Comparison of ENCODE assay signal across 9 cellular contexts in the genomic region with DNA sequence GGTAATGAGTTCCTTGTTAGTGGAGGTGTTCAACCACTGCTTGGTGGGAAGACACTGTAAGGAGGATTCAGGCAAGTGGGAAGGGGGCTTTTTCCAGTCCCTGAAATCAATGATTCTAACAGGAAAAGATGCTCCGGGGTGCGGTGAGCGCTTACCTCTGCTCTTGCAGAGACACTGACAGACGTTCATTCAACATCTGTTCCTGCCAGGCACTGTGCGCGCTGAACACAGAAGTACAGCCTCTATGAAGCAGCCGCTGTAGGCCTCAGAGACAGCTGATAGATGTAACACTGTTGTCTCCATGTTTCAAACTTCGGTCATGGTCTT. TPM values are rescaled to one million over a fixed set of nuclear protein-coding genes. Genes with fewer than 3 reads are reported as not detected.
DNase-seq lines count a peak whose midpoint lies in the region; ATAC-seq and TF ChIP-seq lines count a peak whose summit lies in the region.
"Had no signal": no experiment of that assay in that cellular context is flagged by ENCODE, and none has a peak within 500 bp of the region (broad histone marks: within the 10 kb centered on the region; RNA-seq: fewer than 3 reads in every experiment).

No MANE protein-coding gene starts in this region.

- 83 to 88% methylated on average over 8 of the region's 8 CpGs for WGBS in esophagus, 2 donors

- H4K20me1 ChIP-seq in DND-41 (ENCODE audit: insufficient read depth, low read length): no peaks in the 10 kb centered on the region

- TF ChIP-seq CTCF in DND-41 (IDR thresholded peaks at IDR 0.05; ENCODE audit: borderline replicate concordance, extremely low read depth, low read length, poor library complexity, severe bottlenecking): no peak
- TF ChIP-seq CTCF in parathyroid adenoma (IDR thresholded peaks at IDR 0.05): no peak

- H3K27me3 ChIP-seq in DND-41 (ENCODE audit: insufficient read depth, low read length, poor library complexity) (peaks cover 64% of the 10 kb centered on the region), esophagus (ENCODE audit: control insufficient read depth in 1 of 2, insufficient read depth in 2 of 2, low read length in 2 of 2) (no peaks in the 10 kb centered on the region), parathyroid adenoma (ENCODE audit: control insufficient read depth, insufficient read depth, low read length) (no peaks in the 10 kb centered on the region)

- ATAC-seq in DND-41 (ENCODE audit: insufficient read depth, low read depth): no peak
- no peak for ATAC-seq in T-helper 17 cell
- no peak for ATAC-seq in HG02571 (IDR thresholded peaks at IDR 0.05; ENCODE audit: unreplicated experiment)
- ATAC-seq in HG03442 (IDR thresholded peaks at IDR 0.05; ENCODE audit: unreplicated experiment): no peak

- H3K27ac Mint-ChIP-seq in T-helper 17 cell: peak overlapping the region; percentile 90

- H3K4me1 ChIP-seq in DND-41 (ENCODE audit: insufficient read depth, low read length) (peaks cover 21% of the 10 kb centered on the region), esophagus (ENCODE audit: control insufficient read depth in 2 of 2, insufficient read depth in 2 of 2, low read length in 1 of 2) (peaks cover 2 to 6% of the 10 kb centered on the region in 2 donors), parathyroid adenoma (no peaks in the 10 kb centered on the region)

- H3K4me3 Mint-ChIP-seq in T-helper 17 cell: peak overlapping the region; percentile 93

- H3K4me1 Mint-ChIP-seq in T-helper 17 cell: peaks cover 31% of the 10 kb centered on the region

- H3K27me3 Mint-ChIP-seq in T-helper 17 cell: no peaks in the 10 kb centered on the region

- DNase-seq in DND-41 (no peak), T-helper 17 cell (no peak), 8988T (no peak), amniotic stem cell (lab: John Stamatoyannopoulos, UW) (no peak)

- no peaks in the 10 kb centered on the region for H3K36me3 Mint-ChIP-seq in T-helper 17 cell (ENCODE audit: low read depth)

- H3K4me2 ChIP-seq in DND-41 (ENCODE audit: insufficient read depth, low read length) (peak overlapping the region; percentile 80; the same call in 1 of the 2 replicates), parathyroid adenoma (ENCODE audit: low read length) (no peak overlapping the region)

- no peaks in the 10 kb centered on the region for H3K9me3 ChIP-seq in DND-41 (ENCODE audit: insufficient read depth, low read length, severe bottlenecking)
- no peaks in the 10 kb centered on the region for H3K9me3 ChIP-seq in T-helper 17 cell (ENCODE audit: control insufficient read depth, low read length, poor library complexity, severe bottlenecking)
- no peaks in the 10 kb centered on the region for H3K9me3 ChIP-seq in esophagus (ENCODE audit: control insufficient read depth in 2 of 2, insufficient read depth in 1 of 2, low read depth in 1 of 2, low read length in 1 of 2)
- H3K9me3 ChIP-seq in parathyroid adenoma (ENCODE audit: control insufficient read depth, low read length): no peaks in the 10 kb centered on the region

- H3K36me3 ChIP-seq in DND-41 (ENCODE audit: insufficient read depth, low read length) (no peaks in the 10 kb centered on the region), esophagus (ENCODE audit: control insufficient read depth in 2 of 2, insufficient read depth in 2 of 2, low read length in 1 of 2) (no peaks in the 10 kb centered on the region), parathyroid adenoma (ENCODE audit: control insufficient read depth, insufficient read depth, low read length) (no peaks in the 10 kb centered on the region)

- H3K9ac ChIP-seq in DND-41 (ENCODE audit: low read depth, low read length) (no peak overlapping the region), parathyroid adenoma (no peak overlapping the region)

- H3K79me2 ChIP-seq in DND-41 (ENCODE audit: insufficient read depth, low read length): no peaks in the 10 kb centered on the region
- no peaks in the 10 kb centered on the region for H3K79me2 ChIP-seq in parathyroid adenoma

- no peak overlapping the region for H3K27ac ChIP-seq in DND-41 (ENCODE audit: low read length)
- H3K27ac ChIP-seq in esophagus (ENCODE audit: low read depth in 2 of 2, low read length in 1 of 2): peak overlapping the region; percentile 93 to 96
- peak overlapping the region; percentile 54 for H3K27ac ChIP-seq in parathyroid adenoma

- no peak overlapping the region for H2AFZ ChIP-seq in DND-41 (ENCODE audit: low read depth, low read length)
- peak overlapping the region; percentile 96 for H2AFZ ChIP-seq in parathyroid adenoma

- H3K4me3 ChIP-seq in DND-41 (ENCODE audit: low read depth in 1 of 2, low read length in 2 of 2) (no peak overlapping the region), esophagus (ENCODE audit: low read depth in 1 of 2, low read length in 2 of 2) (peak overlapping the region in 1 of 2 donors; percentile 92), parathyroid adenoma (ENCODE audit: low read depth, low read length) (peak overlapping the region; percentile 45)

RNA-seq across cellular contexts. Expression of a gene that starts 0.7 kb away (rescaled TPM):
- total RNA-seq in T-helper 17 cell: 10 to 100 TPM; 36.8 to 41.6 TPM
- 10 to 100 TPM; 12.4 to 16.8 TPM for polyA plus RNA-seq in esophagus

RNA-seq across cellular contexts. Expression of a gene that starts 40.2 kb away (rescaled TPM):
- total RNA-seq in T-helper 17 cell: not detected
- under 1 TPM; 0.07 to 0.22 TPM for polyA plus RNA-seq in esophagus
- total RNA-seq: pulmonary artery endothelial cell had no signal
